Comparison of ENCODE assay signal across 1 cellular context in the genomic region with DNA sequence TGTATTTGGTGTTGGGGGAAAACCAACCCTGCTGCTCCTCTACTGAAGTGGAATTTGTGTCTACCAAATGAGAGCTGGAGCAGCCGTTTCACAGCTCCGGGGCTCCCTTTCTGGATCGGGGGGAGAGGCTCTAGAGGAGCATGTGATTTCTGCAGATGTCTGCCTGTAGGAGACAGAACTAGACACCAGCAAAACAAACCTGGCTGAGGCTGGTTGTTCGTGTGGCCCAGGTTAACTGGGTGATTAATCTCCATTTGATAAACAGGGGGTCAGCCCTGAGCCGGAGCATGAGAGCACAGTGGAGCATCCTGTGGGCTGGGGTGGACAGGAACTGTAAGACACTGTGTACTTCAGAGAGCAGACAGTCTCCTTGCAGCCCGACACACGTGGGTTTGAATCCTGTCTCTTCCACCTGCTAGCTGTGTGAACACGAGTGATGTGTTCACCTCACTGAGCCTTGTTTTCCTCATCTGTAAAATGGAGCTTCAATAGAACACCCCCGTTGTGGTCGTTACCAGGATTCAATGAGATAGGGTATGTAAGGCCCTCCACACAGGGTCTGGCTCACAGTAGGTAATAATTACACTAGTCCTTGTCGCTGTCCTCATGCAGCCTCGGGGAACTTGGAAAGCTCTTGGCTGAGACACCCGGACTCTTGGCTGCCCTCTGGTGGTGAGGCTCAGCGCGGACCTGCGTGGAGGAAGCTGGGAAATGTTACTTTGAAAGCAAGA.
A peak's percentile ranks its signal among the peaks of the same experiment; 100 is the strongest.
TF ChIP-seq lines count a peak whose summit lies in the region.

No MANE protein-coding gene starts in this region.

TF ChIP-seq in HEK293, 187 proteins besides CTCF, POLR2A, EP300 and RAD21 (continued from another document):
- TF ChIP-seq, protein P1, sequence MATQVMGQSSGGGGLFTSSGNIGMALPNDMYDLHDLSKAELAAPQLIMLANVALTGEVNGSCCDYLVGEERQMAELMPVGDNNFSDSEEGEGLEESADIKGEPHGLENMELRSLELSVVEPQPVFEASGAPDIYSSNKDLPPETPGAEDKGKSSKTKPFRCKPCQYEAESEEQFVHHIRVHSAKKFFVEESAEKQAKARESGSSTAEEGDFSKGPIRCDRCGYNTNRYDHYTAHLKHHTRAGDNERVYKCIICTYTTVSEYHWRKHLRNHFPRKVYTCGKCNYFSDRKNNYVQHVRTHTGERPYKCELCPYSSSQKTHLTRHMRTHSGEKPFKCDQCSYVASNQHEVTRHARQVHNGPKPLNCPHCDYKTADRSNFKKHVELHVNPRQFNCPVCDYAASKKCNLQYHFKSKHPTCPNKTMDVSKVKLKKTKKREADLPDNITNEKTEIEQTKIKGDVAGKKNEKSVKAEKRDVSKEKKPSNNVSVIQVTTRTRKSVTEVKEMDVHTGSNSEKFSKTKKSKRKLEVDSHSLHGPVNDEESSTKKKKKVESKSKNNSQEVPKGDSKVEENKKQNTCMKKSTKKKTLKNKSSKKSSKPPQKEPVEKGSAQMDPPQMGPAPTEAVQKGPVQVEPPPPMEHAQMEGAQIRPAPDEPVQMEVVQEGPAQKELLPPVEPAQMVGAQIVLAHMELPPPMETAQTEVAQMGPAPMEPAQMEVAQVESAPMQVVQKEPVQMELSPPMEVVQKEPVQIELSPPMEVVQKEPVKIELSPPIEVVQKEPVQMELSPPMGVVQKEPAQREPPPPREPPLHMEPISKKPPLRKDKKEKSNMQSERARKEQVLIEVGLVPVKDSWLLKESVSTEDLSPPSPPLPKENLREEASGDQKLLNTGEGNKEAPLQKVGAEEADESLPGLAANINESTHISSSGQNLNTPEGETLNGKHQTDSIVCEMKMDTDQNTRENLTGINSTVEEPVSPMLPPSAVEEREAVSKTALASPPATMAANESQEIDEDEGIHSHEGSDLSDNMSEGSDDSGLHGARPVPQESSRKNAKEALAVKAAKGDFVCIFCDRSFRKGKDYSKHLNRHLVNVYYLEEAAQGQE (tag by site-specific recombination; IDR thresholded peaks at IDR 0.05): 0 out of 2 replicates have a peak, but pooled peaks have one; percentile 53
- TF ChIP-seq, protein P2, sequence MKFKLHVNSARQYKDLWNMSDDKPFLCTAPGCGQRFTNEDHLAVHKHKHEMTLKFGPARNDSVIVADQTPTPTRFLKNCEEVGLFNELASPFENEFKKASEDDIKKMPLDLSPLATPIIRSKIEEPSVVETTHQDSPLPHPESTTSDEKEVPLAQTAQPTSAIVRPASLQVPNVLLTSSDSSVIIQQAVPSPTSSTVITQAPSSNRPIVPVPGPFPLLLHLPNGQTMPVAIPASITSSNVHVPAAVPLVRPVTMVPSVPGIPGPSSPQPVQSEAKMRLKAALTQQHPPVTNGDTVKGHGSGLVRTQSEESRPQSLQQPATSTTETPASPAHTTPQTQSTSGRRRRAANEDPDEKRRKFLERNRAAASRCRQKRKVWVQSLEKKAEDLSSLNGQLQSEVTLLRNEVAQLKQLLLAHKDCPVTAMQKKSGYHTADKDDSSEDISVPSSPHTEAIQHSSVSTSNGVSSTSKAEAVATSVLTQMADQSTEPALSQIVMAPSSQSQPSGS (tag by site-specific recombination; IDR thresholded peaks at IDR 0.05; ENCODE audit: low read depth): no peak
- TF ChIP-seq ZNF660 (tag by site-specific recombination; IDR thresholded peaks at IDR 0.05): 0 out of 2 replicates have a peak, but pooled peaks have one; percentile 45
- TF ChIP-seq SETDB1 (IDR thresholded peaks at IDR 0.05; ENCODE audit: insufficient read length, low read length): no peak
- no peak for TF ChIP-seq HOXA7 (CRISPR knock-in tag; IDR thresholded peaks at IDR 0.05; ENCODE audit: borderline replicate concordance)
- TF ChIP-seq ZSCAN30 (tag by site-specific recombination; IDR thresholded peaks at IDR 0.05): peak; percentile 57; the same call in 1 of the 2 replicates
- 0 out of 2 replicates have a peak, but pooled peaks have one; percentile 34 for TF ChIP-seq ZNF76 (tag by site-specific recombination; IDR thresholded peaks at IDR 0.05; ENCODE audit: borderline replicate concordance, low read depth)
- no peak for TF ChIP-seq ZNF629 (tag by site-specific recombination; IDR thresholded peaks at IDR 0.05)
TF ChIP-seq in HEK293: peak in this region for 6.
